Comparison of ENCODE assay signal across 1 cellular context in the genomic region with DNA sequence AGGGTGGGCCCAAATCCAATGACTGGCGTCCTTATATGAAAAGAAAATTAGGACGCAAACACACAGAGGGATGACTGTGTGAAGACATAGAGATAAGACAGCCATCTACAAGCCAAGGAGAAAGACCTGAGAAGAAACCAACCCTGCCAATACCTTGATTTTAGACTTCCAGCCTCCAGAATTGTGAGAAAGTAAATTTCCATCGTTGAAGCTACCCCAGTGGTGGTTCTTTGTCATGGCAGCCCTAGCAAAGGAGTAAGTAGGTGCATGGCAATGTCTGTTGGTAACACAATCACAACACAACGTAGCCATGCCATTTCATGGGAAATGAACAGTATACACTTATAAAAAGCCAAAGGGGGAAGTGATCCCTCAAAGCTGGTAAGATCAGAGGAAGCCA.
TF ChIP-seq lines count a peak whose summit lies in the region.

No MANE protein-coding gene starts in this region.

TF ChIP-seq in GM12878, 131 proteins besides CTCF, POLR2A, EP300 and RAD21:
- TF ChIP-seq POLR2AphosphoS2 (IDR thresholded peaks at IDR 0.05; ENCODE audit: low read depth, low read length) (no peak), STAT1 (conservative IDR thresholded peaks at IDR 0.05) (no peak), HDGF (IDR thresholded peaks at IDR 0.05) (no peak), HCFC1 (IDR thresholded peaks at IDR 0.05; ENCODE audit: low read length) (no peak), KLF5 (IDR thresholded peaks at IDR 0.05; ENCODE audit: partially characterized antibody) (no peak), NR2C2 (IDR thresholded peaks at IDR 0.05; ENCODE audit: borderline replicate concordance, control insufficient read depth, insufficient read length, low read depth) (no peak), ZNF274 (IDR thresholded peaks at IDR 0.05; ENCODE audit: insufficient read depth, insufficient read length) (no peak), DPF2 (IDR thresholded peaks at IDR 0.05) (no peak), SIN3A (IDR thresholded peaks at IDR 0.05; ENCODE audit: low read depth, low read length) (no peak)
- TF ChIP-seq, protein P1, sequence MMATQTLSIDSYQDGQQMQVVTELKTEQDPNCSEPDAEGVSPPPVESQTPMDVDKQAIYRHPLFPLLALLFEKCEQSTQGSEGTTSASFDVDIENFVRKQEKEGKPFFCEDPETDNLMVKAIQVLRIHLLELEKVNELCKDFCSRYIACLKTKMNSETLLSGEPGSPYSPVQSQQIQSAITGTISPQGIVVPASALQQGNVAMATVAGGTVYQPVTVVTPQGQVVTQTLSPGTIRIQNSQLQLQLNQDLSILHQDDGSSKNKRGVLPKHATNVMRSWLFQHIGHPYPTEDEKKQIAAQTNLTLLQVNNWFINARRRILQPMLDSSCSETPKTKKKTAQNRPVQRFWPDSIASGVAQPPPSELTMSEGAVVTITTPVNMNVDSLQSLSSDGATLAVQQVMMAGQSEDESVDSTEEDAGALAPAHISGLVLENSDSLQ (IDR thresholded peaks at IDR 0.05), result no peak
- TF ChIP-seq, protein P2, sequence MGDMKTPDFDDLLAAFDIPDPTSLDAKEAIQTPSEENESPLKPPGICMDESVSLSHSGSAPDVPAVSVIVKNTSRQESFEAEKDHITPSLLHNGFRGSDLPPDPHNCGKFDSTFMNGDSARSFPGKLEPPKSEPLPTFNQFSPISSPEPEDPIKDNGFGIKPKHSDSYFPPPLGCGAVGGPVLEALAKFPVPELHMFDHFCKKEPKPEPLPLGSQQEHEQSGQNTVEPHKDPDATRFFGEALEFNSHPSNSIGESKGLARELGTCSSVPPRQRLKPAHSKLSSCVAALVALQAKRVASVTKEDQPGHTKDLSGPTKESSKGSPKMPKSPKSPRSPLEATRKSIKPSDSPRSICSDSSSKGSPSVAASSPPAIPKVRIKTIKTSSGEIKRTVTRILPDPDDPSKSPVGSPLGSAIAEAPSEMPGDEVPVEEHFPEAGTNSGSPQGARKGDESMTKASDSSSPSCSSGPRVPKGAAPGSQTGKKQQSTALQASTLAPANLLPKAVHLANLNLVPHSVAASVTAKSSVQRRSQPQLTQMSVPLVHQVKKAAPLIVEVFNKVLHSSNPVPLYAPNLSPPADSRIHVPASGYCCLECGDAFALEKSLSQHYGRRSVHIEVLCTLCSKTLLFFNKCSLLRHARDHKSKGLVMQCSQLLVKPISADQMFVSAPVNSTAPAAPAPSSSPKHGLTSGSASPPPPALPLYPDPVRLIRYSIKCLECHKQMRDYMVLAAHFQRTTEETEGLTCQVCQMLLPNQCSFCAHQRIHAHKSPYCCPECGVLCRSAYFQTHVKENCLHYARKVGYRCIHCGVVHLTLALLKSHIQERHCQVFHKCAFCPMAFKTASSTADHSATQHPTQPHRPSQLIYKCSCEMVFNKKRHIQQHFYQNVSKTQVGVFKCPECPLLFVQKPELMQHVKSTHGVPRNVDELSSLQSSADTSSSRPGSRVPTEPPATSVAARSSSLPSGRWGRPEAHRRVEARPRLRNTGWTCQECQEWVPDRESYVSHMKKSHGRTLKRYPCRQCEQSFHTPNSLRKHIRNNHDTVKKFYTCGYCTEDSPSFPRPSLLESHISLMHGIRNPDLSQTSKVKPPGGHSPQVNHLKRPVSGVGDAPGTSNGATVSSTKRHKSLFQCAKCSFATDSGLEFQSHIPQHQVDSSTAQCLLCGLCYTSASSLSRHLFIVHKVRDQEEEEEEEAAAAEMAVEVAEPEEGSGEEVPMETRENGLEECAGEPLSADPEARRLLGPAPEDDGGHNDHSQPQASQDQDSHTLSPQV (IDR thresholded peaks at IDR 0.05), result no peak
- TF ChIP-seq, protein P3, sequence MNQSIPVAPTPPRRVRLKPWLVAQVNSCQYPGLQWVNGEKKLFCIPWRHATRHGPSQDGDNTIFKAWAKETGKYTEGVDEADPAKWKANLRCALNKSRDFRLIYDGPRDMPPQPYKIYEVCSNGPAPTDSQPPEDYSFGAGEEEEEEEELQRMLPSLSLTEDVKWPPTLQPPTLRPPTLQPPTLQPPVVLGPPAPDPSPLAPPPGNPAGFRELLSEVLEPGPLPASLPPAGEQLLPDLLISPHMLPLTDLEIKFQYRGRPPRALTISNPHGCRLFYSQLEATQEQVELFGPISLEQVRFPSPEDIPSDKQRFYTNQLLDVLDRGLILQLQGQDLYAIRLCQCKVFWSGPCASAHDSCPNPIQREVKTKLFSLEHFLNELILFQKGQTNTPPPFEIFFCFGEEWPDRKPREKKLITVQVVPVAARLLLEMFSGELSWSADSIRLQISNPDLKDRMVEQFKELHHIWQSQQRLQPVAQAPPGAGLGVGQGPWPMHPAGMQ (IDR thresholded peaks at IDR 0.05; ENCODE audit: borderline replicate concordance), result no peak
